Comparison of ENCODE assay signal across 1 cellular context in genomic region chr9:113590991-113591898, GRCh38.
A peak's percentile ranks its signal among the peaks of the same experiment; 100 is the strongest.
TF ChIP-seq lines count a peak whose summit lies in the region.

No MANE protein-coding gene starts in this region.

TF ChIP-seq in GM12878, 131 proteins besides CTCF, POLR2A, EP300 and RAD21 (continued from another document):
- TF ChIP-seq, protein P1, sequence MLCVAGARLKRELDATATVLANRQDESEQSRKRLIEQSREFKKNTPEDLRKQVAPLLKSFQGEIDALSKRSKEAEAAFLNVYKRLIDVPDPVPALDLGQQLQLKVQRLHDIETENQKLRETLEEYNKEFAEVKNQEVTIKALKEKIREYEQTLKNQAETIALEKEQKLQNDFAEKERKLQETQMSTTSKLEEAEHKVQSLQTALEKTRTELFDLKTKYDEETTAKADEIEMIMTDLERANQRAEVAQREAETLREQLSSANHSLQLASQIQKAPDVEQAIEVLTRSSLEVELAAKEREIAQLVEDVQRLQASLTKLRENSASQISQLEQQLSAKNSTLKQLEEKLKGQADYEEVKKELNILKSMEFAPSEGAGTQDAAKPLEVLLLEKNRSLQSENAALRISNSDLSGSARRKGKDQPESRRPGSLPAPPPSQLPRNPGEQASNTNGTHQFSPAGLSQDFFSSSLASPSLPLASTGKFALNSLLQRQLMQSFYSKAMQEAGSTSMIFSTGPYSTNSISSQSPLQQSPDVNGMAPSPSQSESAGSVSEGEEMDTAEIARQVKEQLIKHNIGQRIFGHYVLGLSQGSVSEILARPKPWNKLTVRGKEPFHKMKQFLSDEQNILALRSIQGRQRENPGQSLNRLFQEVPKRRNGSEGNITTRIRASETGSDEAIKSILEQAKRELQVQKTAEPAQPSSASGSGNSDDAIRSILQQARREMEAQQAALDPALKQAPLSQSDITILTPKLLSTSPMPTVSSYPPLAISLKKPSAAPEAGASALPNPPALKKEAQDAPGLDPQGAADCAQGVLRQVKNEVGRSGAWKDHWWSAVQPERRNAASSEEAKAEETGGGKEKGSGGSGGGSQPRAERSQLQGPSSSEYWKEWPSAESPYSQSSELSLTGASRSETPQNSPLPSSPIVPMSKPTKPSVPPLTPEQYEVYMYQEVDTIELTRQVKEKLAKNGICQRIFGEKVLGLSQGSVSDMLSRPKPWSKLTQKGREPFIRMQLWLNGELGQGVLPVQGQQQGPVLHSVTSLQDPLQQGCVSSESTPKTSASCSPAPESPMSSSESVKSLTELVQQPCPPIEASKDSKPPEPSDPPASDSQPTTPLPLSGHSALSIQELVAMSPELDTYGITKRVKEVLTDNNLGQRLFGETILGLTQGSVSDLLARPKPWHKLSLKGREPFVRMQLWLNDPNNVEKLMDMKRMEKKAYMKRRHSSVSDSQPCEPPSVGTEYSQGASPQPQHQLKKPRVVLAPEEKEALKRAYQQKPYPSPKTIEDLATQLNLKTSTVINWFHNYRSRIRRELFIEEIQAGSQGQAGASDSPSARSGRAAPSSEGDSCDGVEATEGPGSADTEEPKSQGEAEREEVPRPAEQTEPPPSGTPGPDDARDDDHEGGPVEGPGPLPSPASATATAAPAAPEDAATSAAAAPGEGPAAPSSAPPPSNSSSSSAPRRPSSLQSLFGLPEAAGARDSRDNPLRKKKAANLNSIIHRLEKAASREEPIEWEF (IDR thresholded peaks at IDR 0.05; ENCODE audit: insufficient replicate concordance, low read depth, low read length): no peak
- TF ChIP-seq MEF2A (IDR thresholded peaks at IDR 0.05; ENCODE audit: insufficient read depth, low read depth, low read length): no peak
- TF ChIP-seq, protein P2, sequence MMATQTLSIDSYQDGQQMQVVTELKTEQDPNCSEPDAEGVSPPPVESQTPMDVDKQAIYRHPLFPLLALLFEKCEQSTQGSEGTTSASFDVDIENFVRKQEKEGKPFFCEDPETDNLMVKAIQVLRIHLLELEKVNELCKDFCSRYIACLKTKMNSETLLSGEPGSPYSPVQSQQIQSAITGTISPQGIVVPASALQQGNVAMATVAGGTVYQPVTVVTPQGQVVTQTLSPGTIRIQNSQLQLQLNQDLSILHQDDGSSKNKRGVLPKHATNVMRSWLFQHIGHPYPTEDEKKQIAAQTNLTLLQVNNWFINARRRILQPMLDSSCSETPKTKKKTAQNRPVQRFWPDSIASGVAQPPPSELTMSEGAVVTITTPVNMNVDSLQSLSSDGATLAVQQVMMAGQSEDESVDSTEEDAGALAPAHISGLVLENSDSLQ (IDR thresholded peaks at IDR 0.05): no peak
- no peak for TF ChIP-seq NBN (IDR thresholded peaks at IDR 0.05)
- TF ChIP-seq ZBTB40 (IDR thresholded peaks at IDR 0.05; ENCODE audit: borderline replicate concordance): no peak
- TF ChIP-seq, protein P3, sequence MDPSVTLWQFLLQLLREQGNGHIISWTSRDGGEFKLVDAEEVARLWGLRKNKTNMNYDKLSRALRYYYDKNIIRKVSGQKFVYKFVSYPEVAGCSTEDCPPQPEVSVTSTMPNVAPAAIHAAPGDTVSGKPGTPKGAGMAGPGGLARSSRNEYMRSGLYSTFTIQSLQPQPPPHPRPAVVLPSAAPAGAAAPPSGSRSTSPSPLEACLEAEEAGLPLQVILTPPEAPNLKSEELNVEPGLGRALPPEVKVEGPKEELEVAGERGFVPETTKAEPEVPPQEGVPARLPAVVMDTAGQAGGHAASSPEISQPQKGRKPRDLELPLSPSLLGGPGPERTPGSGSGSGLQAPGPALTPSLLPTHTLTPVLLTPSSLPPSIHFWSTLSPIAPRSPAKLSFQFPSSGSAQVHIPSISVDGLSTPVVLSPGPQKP (IDR thresholded peaks at IDR 0.05; ENCODE audit: low read depth, low read length): no peak
- TF ChIP-seq, protein P4, sequence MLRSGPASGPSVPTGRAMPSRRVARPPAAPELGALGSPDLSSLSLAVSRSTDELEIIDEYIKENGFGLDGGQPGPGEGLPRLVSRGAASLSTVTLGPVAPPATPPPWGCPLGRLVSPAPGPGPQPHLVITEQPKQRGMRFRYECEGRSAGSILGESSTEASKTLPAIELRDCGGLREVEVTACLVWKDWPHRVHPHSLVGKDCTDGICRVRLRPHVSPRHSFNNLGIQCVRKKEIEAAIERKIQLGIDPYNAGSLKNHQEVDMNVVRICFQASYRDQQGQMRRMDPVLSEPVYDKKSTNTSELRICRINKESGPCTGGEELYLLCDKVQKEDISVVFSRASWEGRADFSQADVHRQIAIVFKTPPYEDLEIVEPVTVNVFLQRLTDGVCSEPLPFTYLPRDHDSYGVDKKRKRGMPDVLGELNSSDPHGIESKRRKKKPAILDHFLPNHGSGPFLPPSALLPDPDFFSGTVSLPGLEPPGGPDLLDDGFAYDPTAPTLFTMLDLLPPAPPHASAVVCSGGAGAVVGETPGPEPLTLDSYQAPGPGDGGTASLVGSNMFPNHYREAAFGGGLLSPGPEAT (IDR thresholded peaks at IDR 0.05; ENCODE audit: low read depth): no peak
- TF ChIP-seq HDAC2 (IDR thresholded peaks at IDR 0.05): no peak
- peak; percentile 58; the same call in 1 of the 2 replicates for TF ChIP-seq YY1 (IDR thresholded peaks at IDR 0.05; ENCODE audit: low read depth, low read length)
- no peak for TF ChIP-seq SMAD5 (IDR thresholded peaks at IDR 0.05; ENCODE audit: low read depth)
- peak; percentile 10 to 47; a peak in 2 of 4 replicates for TF ChIP-seq BHLHE40 (IDR thresholded peaks at IDR 0.05; ENCODE audit: borderline replicate concordance in 1 of 2, low read depth in 2 of 2, low read length in 1 of 2)
- no peak for TF ChIP-seq NRF1 (conservative IDR thresholded peaks at IDR 0.05; ENCODE audit: low read depth, low read length)
- TF ChIP-seq CHD2 (IDR thresholded peaks at IDR 0.05; ENCODE audit: borderline replicate concordance, low read depth, low read length): no peak
- no peak for TF ChIP-seq IRF4 (IDR thresholded peaks at IDR 0.05; ENCODE audit: low read depth, low read length)
- no peak for TF ChIP-seq PAX8 (IDR thresholded peaks at IDR 0.05)
- TF ChIP-seq, protein P5, sequence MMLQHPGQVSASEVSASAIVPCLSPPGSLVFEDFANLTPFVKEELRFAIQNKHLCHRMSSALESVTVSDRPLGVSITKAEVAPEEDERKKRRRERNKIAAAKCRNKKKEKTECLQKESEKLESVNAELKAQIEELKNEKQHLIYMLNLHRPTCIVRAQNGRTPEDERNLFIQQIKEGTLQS (IDR thresholded peaks at IDR 0.05; ENCODE audit: borderline replicate concordance, extremely low read depth, low read depth, low read length): no peak
- no peak for TF ChIP-seq CEBPB (IDR thresholded peaks at IDR 0.05; ENCODE audit: borderline replicate concordance in 1 of 2, low read depth in 2 of 2, low read length in 2 of 2)
- TF ChIP-seq, protein P6, sequence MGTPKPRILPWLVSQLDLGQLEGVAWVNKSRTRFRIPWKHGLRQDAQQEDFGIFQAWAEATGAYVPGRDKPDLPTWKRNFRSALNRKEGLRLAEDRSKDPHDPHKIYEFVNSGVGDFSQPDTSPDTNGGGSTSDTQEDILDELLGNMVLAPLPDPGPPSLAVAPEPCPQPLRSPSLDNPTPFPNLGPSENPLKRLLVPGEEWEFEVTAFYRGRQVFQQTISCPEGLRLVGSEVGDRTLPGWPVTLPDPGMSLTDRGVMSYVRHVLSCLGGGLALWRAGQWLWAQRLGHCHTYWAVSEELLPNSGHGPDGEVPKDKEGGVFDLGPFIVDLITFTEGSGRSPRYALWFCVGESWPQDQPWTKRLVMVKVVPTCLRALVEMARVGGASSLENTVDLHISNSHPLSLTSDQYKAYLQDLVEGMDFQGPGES (IDR thresholded peaks at IDR 0.05): no peak
- TF ChIP-seq EGR1 (IDR thresholded peaks at IDR 0.05; ENCODE audit: borderline replicate concordance in 1 of 2, low read depth in 2 of 2, low read length in 2 of 2): no peak
- no peak for TF ChIP-seq PBX3 (IDR thresholded peaks at IDR 0.05; ENCODE audit: insufficient replicate concordance, low read depth, low read length)
- TF ChIP-seq, protein P7, sequence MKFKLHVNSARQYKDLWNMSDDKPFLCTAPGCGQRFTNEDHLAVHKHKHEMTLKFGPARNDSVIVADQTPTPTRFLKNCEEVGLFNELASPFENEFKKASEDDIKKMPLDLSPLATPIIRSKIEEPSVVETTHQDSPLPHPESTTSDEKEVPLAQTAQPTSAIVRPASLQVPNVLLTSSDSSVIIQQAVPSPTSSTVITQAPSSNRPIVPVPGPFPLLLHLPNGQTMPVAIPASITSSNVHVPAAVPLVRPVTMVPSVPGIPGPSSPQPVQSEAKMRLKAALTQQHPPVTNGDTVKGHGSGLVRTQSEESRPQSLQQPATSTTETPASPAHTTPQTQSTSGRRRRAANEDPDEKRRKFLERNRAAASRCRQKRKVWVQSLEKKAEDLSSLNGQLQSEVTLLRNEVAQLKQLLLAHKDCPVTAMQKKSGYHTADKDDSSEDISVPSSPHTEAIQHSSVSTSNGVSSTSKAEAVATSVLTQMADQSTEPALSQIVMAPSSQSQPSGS (IDR thresholded peaks at IDR 0.05; ENCODE audit: low read length): no peak
- no peak for TF ChIP-seq RUNX3 (IDR thresholded peaks at IDR 0.05; ENCODE audit: low read length)
- TF ChIP-seq TCF3 (IDR thresholded peaks at IDR 0.05; ENCODE audit: borderline replicate concordance, insufficient read depth, low read depth, low read length): no peak
- no peak for TF ChIP-seq ZBED1 (IDR thresholded peaks at IDR 0.05; ENCODE audit: borderline replicate concordance)
- peak; percentile 92 for TF ChIP-seq SMC3 (IDR thresholded peaks at IDR 0.05; ENCODE audit: borderline replicate concordance, low read length)
- no peak for TF ChIP-seq SIX5 (IDR thresholded peaks at IDR 0.05; ENCODE audit: low read depth, low read length, severe bottlenecking)
- TF ChIP-seq POU2F2 (IDR thresholded peaks at IDR 0.05; ENCODE audit: borderline replicate concordance, low read depth, low read length): peak; percentile 69; the same call in 1 of the 3 replicates
- TF ChIP-seq ZNF384 (IDR thresholded peaks at IDR 0.05; ENCODE audit: borderline replicate concordance, low read depth, low read length): no peak
- TF ChIP-seq CBFB (IDR thresholded peaks at IDR 0.05; ENCODE audit: low read depth): no peak
- TF ChIP-seq NR2F1 (conservative IDR thresholded peaks at IDR 0.05): peak; percentile 24; the same call in 1 of the 2 replicates
- no peak for TF ChIP-seq SPI1 (IDR thresholded peaks at IDR 0.05; ENCODE audit: borderline replicate concordance, insufficient read depth, low read depth, low read length)
- no peak for TF ChIP-seq IKZF1 (conservative IDR thresholded peaks at IDR 0.05)
- no peak for TF ChIP-seq ZNF207 (IDR thresholded peaks at IDR 0.05; ENCODE audit: borderline replicate concordance)
- no peak for TF ChIP-seq SUPT20H (IDR thresholded peaks at IDR 0.05; ENCODE audit: borderline replicate concordance, control insufficient read depth, low read depth, low read length)
- no peak for TF ChIP-seq PML (IDR thresholded peaks at IDR 0.05; ENCODE audit: low read length)
- no peak for TF ChIP-seq BACH1 (IDR thresholded peaks at IDR 0.05; ENCODE audit: borderline replicate concordance)
- no peak for TF ChIP-seq BCL11A (IDR thresholded peaks at IDR 0.05; ENCODE audit: low read depth, low read length)
